In genomic region chr21:17690078-17690494, GRCh38 we compare ENCODE assay signal across 18 cellular contexts.
A peak's percentile ranks its signal among the peaks of the same experiment; 100 is the strongest.
DNase-seq lines count a peak whose midpoint lies in the region; ATAC-seq and TF ChIP-seq lines count a peak whose summit lies in the region.
"Had no signal": no experiment of that assay in that cellular context is flagged by ENCODE, and none has a peak within 500 bp of the region (broad histone marks: within the 10 kb centered on the region; RNA-seq: fewer than 3 reads in every experiment).

No MANE protein-coding gene starts in this region.

- no peak for TF ChIP-seq CTCF in suprapubic skin (IDR thresholded peaks at IDR 0.05)

- WGBS in suprapubic skin, result 61% methylated on average over 1 of the region's 1 CpG
- WGBS in aorta, 2 donors, result 85 to 93% methylated on average over 1 of the region's 1 CpG

- no peak for TF ChIP-seq POLR2A in suprapubic skin (IDR thresholded peaks at IDR 0.05)

- H3K36me3 Mint-ChIP-seq in T-helper 17 cell (ENCODE audit: low read depth), result peaks cover 3% of the 10 kb centered on the region
- H3K36me3 Mint-ChIP-seq: IgD-negative memory B cell, natural killer cell had no signal

- H3K27me3 Mint-ChIP-seq in T-helper 17 cell, result no peaks in the 10 kb centered on the region
- H3K27me3 Mint-ChIP-seq: CD4-positive, alpha-beta T cell; IgD-negative memory B cell had no signal

- H3K4me1 ChIP-seq in suprapubic skin, result peaks cover 35% of the 10 kb centered on the region
- no peaks in the 10 kb centered on the region for H3K4me1 ChIP-seq in aorta (ENCODE audit: control insufficient read depth in 1 of 2, insufficient read depth in 2 of 2, low read length in 2 of 2)
- H3K4me1 ChIP-seq: parathyroid adenoma had no signal

- no peak overlapping the region for H3K4me3 Mint-ChIP-seq in T-helper 17 cell
- H3K4me3 Mint-ChIP-seq: CD4-positive, alpha-beta T cell; natural killer cell had no signal

- TF ChIP-seq EP300 in suprapubic skin (IDR thresholded peaks at IDR 0.05), result no peak

- peaks cover 29% of the 10 kb centered on the region for H3K4me1 Mint-ChIP-seq in T-helper 17 cell

- H3K27me3 ChIP-seq in suprapubic skin (no peaks in the 10 kb centered on the region), aorta (ENCODE audit: control insufficient read depth in 1 of 2, insufficient read depth in 2 of 2, low read length in 1 of 2) (no peaks in the 10 kb centered on the region)
- H3K27me3 ChIP-seq: esophagus muscularis mucosa had no signal

- H3K27ac ChIP-seq in suprapubic skin (peak overlapping the region; percentile 91), aorta (ENCODE audit: low read depth in 1 of 2, low read length in 2 of 2) (no peak overlapping the region)
- H3K27ac ChIP-seq: HL-60, parathyroid adenoma had no signal

- intact Hi-C loops in aorta (cut with DNase I), result no loop called here

- peak overlapping the region; percentile 68 for H3K27ac Mint-ChIP-seq in T-helper 17 cell
- H3K27ac Mint-ChIP-seq: activated T-helper 2 cell treated with anti-CD3 and anti-CD28 coated beads, Interferon-gamma antibody, Interleukin-2, Interleukin-4, amounts not matched to agents 10 μg/mL and 5 μg/mL and 100 μg/mL, durations not matched to agents 14 hours and 24 hours and 36 hours; CD4-positive, alpha-beta T cell; IgD-negative memory B cell; natural killer cell had no signal

- H3K36me3 ChIP-seq in suprapubic skin, result no peaks in the 10 kb centered on the region
- H3K36me3 ChIP-seq in aorta (ENCODE audit: control insufficient read depth in 1 of 2, insufficient read depth in 2 of 2, low read length in 1 of 2), result no peaks in the 10 kb centered on the region
- H3K36me3 ChIP-seq: esophagus muscularis mucosa had no signal

- H3K9me3 ChIP-seq in T-helper 17 cell (ENCODE audit: control insufficient read depth, low read length, poor library complexity, severe bottlenecking), result no peaks in the 10 kb centered on the region
- no peaks in the 10 kb centered on the region for H3K9me3 ChIP-seq in suprapubic skin
- H3K9me3 ChIP-seq in aorta (ENCODE audit: control insufficient read depth, low read length), result no peaks in the 10 kb centered on the region
- H3K9me3 ChIP-seq: esophagus muscularis mucosa had no signal

- H3K4me3 ChIP-seq in suprapubic skin, result no peak overlapping the region
- H3K4me3 ChIP-seq in aorta (ENCODE audit: low read length in 2 of 2), result no peak overlapping the region
- H3K4me3 ChIP-seq: esophagus muscularis mucosa had no signal

- peak; percentile 72 for DNase-seq in NCI-H69 (lab: John Stamatoyannopoulos, UW)
- no peak for DNase-seq in T-helper 17 cell
- DNase-seq in suprapubic skin (ENCODE audit: low spot score in 2 of 2), result no peak
- no peak for DNase-seq in SW 1271 (lab: John Stamatoyannopoulos, UW)
- DNase-seq in aorta, result no peak
- DNase-seq in amniotic stem cell (lab: John Stamatoyannopoulos, UW), result no peak
- DNase-seq: activated CD4-positive, alpha-beta T cell treated with anti-CD3 and anti-CD28 coated beads for 1 hour; CD4-positive, alpha-beta T cell; left cardiac atrium; natural killer cell; NCI-H1694; NCI-H2227 treated with DMSO at 0.1 percent for 48 hours had no signal

- ATAC-seq in T-helper 17 cell, result no peak
- ATAC-seq in esophagus mucosa, result peak; percentile 19
- no peak for ATAC-seq in aorta (ENCODE audit: low FRiP score)
- ATAC-seq: natural killer cell had no signal
